Comparison of ENCODE assay signal across 2 cellular contexts in the genomic region with DNA sequence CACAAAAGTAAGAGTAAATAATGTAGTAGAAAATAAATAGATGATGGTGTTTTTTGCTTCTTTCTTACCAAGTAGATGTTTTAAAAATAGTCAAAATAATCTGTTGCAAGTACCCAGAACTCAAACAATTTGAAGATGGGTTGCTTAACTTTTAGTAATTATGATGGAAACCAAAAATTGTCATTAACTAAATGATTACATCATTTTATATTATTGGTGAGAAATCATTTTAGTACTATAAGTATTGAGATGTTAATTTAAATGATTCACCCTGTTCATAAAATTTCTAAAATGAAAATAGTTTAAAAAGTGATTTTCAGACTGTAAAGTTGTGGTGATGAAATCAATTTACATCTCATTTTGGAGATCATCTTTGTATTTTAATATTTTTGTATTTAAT.
TF ChIP-seq lines count a peak whose summit lies in the region.

No MANE protein-coding gene starts in this region.

TF ChIP-seq in HepG2, 621 proteins besides CTCF, POLR2A, EP300 and RAD21 (continued from another document):
- TF ChIP-seq PCBP2 (optimal IDR thresholded peaks at IDR 0.05; ENCODE audit: low read depth, low read length, poor library complexity, severe bottlenecking), result no peak
- peak; percentile 74 for TF ChIP-seq ATF7 (IDR thresholded peaks at IDR 0.05)
- no peak for TF ChIP-seq ATF7 (CRISPR knock-in tag; IDR thresholded peaks at IDR 0.05)
- TF ChIP-seq, protein P1, sequence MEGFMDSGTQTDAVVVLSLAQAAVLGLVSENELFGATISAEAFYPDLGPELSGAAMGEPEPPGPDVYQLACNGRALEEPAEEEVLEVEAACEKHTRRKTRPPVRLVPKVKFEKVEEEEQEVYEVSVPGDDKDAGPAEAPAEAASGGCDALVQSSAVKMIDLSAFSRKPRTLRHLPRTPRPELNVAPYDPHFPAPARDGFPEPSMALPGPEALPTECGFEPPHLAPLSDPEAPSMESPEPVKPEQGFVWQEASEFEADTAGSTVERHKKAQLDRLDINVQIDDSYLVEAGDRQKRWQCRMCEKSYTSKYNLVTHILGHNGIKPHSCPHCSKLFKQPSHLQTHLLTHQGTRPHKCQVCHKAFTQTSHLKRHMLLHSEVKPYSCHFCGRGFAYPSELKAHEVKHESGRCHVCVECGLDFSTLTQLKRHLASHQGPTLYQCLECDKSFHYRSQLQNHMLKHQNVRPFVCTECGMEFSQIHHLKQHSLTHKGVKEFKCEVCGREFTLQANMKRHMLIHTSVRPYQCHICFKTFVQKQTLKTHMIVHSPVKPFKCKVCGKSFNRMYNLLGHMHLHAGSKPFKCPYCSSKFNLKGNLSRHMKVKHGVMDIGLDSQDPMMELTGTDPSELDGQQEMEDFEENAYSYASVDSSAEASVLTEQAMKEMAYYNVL (CRISPR knock-in tag; IDR thresholded peaks at IDR 0.05; ENCODE audit: borderline replicate concordance), result no peak

TF ChIP-seq in K562, 482 proteins besides CTCF, POLR2A, EP300 and RAD21 (continued from another document):
- TF ChIP-seq, protein P2, sequence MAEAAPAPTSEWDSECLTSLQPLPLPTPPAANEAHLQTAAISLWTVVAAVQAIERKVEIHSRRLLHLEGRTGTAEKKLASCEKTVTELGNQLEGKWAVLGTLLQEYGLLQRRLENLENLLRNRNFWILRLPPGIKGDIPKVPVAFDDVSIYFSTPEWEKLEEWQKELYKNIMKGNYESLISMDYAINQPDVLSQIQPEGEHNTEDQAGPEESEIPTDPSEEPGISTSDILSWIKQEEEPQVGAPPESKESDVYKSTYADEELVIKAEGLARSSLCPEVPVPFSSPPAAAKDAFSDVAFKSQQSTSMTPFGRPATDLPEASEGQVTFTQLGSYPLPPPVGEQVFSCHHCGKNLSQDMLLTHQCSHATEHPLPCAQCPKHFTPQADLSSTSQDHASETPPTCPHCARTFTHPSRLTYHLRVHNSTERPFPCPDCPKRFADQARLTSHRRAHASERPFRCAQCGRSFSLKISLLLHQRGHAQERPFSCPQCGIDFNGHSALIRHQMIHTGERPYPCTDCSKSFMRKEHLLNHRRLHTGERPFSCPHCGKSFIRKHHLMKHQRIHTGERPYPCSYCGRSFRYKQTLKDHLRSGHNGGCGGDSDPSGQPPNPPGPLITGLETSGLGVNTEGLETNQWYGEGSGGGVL (CRISPR knock-in tag; IDR thresholded peaks at IDR 0.05), result no peak
- peak; percentile 77 for TF ChIP-seq CEBPB (tag; IDR thresholded peaks at IDR 0.05)
- TF ChIP-seq, protein P3, sequence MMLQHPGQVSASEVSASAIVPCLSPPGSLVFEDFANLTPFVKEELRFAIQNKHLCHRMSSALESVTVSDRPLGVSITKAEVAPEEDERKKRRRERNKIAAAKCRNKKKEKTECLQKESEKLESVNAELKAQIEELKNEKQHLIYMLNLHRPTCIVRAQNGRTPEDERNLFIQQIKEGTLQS (IDR thresholded peaks at IDR 0.05), result peak; percentile 72
- TF ChIP-seq, protein P3 (CRISPR knock-in tag; conservative IDR thresholded peaks at IDR 0.05), result no peak
- TF ChIP-seq C11orf30 (IDR thresholded peaks at IDR 0.05; ENCODE audit: low read depth), result no peak
- TF ChIP-seq SIX5 (IDR thresholded peaks at IDR 0.05; ENCODE audit: borderline replicate concordance in 1 of 2, insufficient read depth in 1 of 2, low read depth in 1 of 2, low read length in 2 of 2), result no peak
- TF ChIP-seq KAT7 (CRISPR knock-in tag; IDR thresholded peaks at IDR 0.05; ENCODE audit: borderline replicate concordance), result no peak
- TF ChIP-seq NCOA1 (IDR thresholded peaks at IDR 0.05; ENCODE audit: low read depth), result no peak
- no peak for TF ChIP-seq TEAD4 (IDR thresholded peaks at IDR 0.05; ENCODE audit: low read length)
- TF ChIP-seq TEAD4 (CRISPR knock-in tag; IDR thresholded peaks at IDR 0.05; ENCODE audit: borderline replicate concordance), result no peak
- TF ChIP-seq, protein P4, sequence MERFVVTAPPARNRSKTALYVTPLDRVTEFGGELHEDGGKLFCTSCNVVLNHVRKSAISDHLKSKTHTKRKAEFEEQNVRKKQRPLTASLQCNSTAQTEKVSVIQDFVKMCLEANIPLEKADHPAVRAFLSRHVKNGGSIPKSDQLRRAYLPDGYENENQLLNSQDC (CRISPR knock-in tag; IDR thresholded peaks at IDR 0.05), result no peak
- TF ChIP-seq NFIX (CRISPR knock-in tag; IDR thresholded peaks at IDR 0.05; ENCODE audit: low read depth), result no peak
- TF ChIP-seq NR2F6 (CRISPR knock-in tag; IDR thresholded peaks at IDR 0.05), result no peak
